ENCODE assay signal across 8 cellular contexts in the genomic region with DNA sequence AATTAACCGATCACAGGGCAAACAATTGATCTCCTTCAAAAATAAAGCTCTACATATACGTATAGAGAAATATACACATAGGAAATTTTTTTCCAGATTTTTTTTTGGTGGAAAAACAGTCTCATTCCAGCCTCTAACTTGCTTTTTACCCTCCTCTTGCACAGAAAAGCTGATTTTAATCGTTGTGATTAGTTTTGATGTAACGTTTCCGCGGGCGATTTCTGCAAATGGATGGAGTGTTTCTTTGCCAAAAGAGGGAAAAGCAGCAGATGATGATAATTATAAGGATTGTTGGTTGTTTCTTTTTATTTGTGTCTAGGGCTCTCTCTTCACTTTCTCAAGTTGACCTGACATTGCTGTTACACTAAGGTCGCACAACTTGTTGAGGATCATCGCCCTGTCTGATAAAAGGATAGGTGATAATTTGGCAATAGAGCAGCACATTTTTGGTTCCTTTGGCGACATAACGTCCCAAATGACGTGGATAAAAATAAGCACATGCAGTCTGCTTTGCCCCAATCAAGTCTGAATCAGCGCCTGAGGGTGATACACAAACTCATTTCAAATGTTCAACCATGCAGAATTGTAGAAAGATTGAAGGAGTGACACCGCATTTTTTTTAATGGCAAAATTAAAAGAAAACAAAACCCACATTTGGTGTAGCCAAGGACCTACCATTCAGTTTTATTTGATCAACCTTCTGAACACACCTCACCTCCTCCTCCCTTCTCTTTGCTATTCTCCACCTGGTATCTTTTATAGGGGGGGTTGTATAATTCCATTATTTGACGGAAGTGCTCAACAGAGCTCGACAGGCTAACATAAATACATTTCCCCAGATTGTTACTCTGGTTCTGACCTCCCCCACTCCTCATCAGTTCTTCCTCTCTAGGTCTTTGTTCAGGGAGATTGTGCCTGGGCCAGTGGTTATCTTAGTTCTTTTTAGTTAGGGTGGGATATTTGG.
DNase-seq lines count a peak whose midpoint lies in the region; ATAC-seq, FAIRE-seq and TF ChIP-seq lines count a peak whose summit lies in the region.

No MANE protein-coding gene starts in this region.

- H3K27me3 Mint-ChIP-seq in activated B cell treated with CpG ODN at 0.5 μM for 24 hours = peaks cover 58% of the 10 kb centered on the region

- no peak overlapping the region for H3K27ac ChIP-seq in keratinocyte (ENCODE audit: control insufficient read depth, insufficient read depth, low read length)
- H3K27ac ChIP-seq in subcutaneous abdominal adipose tissue (ENCODE audit: low read depth, low read length) = no peak overlapping the region

- no peaks in the 10 kb centered on the region for H3K36me3 Mint-ChIP-seq in activated B cell treated with CpG ODN at 0.5 μM for 24 hours (ENCODE audit: low read depth)

- H3K9ac ChIP-seq in keratinocyte (ENCODE audit: control insufficient read depth, extremely low read depth, insufficient read depth, low read length) (no peak overlapping the region), subcutaneous abdominal adipose tissue (ENCODE audit: low read length in 5 of 5) (peak overlapping the region in 3 of 5 donors; percentile 72 to 85 (median 74))

- H3K27ac Mint-ChIP-seq in activated B cell treated with CpG ODN at 0.5 μM for 24 hours = no peak overlapping the region

- H3K4me1 ChIP-seq in keratinocyte (ENCODE audit: control insufficient read depth, extremely low read depth, insufficient read depth, low read length) = peaks cover 21% of the 10 kb centered on the region
- peaks cover 0 to 21% (median 17%) of the 10 kb centered on the region in 5 donors for H3K4me1 ChIP-seq in subcutaneous abdominal adipose tissue (ENCODE audit: control insufficient read depth in 5 of 5, insufficient read depth in 5 of 5, low read length in 5 of 5)

- intact Hi-C loops in activated B cell treated with CpG ODN at 0.5 μM for 24 hours (cut with micrococcal nuclease) = no loop called here

- POLR2A ChIA-PET in activated B cell treated with CpG ODN at 0.5 μM for 24 hours (lab: Charles Lee) = no interaction called here

- H2AFZ ChIP-seq in keratinocyte (ENCODE audit: control insufficient read depth, low read length) = peak overlapping the region; percentile 94

- peak overlapping the region; percentile 79 for H3K4me2 ChIP-seq in keratinocyte (ENCODE audit: control insufficient read depth, extremely low read depth, insufficient read depth, low read depth, low read length)

- no peak for FAIRE-seq in keratinocyte (lab: Jason Lieb, UNC)

- H4K20me1 ChIP-seq in keratinocyte (ENCODE audit: control insufficient read depth, extremely low read depth, insufficient read depth, low read length) = peaks cover 4% of the 10 kb centered on the region

- CTCF ChIA-PET in activated B cell treated with CpG ODN at 0.5 μM for 24 hours (lab: Charles Lee) = no interaction called here

- TF ChIP-seq CTCF in activated B cell treated with CpG ODN at 0.5 μM for 24 hours (IDR thresholded peaks at IDR 0.05) (no peak), keratinocyte (optimal IDR thresholded peaks at IDR 0.05 in 1 of 3, IDR thresholded peaks at IDR 0.05 in 1 of 3, conservative IDR thresholded peaks at IDR 0.05 in 1 of 3; ENCODE audit: extremely low read depth in 1 of 3, insufficient read depth in 2 of 3, low read length in 3 of 3) (no peak)

- H3K9me3 ChIP-seq in keratinocyte (ENCODE audit: control insufficient read depth, low read depth, low read length) = no peaks in the 10 kb centered on the region
- H3K9me3 ChIP-seq in subcutaneous abdominal adipose tissue (ENCODE audit: control insufficient read depth in 5 of 5, low read length in 5 of 5) = no peaks in the 10 kb centered on the region

- no peaks in the 10 kb centered on the region for H3K79me2 ChIP-seq in keratinocyte (ENCODE audit: control insufficient read depth, insufficient read depth, low read length)

- H3K4me3 Mint-ChIP-seq in activated B cell treated with CpG ODN at 0.5 μM for 24 hours = peak overlapping the region; percentile 80

- no peaks in the 10 kb centered on the region for H3K9me1 ChIP-seq in keratinocyte (ENCODE audit: control insufficient read depth, extremely low read depth, insufficient read depth, low read length)

- DNase-seq in NCI-H2171 treated with DMSO at 0.1 percent for 48 hours (lab: John Stamatoyannopoulos, UW) (peak; percentile 41), NCI-H2171 (lab: John Stamatoyannopoulos, UW) (no peak), activated B cell treated with CpG ODN at 0.5 μM for 24 hours (no peak), keratinocyte (ENCODE audit: low read depth, low spot score) (no peak), NCI-H1436 (lab: John Stamatoyannopoulos, UW) (no peak)

- H3K4me1 Mint-ChIP-seq in activated B cell treated with CpG ODN at 0.5 μM for 24 hours = peaks cover 14% of the 10 kb centered on the region

- no peaks in the 10 kb centered on the region for H3K9me3 Mint-ChIP-seq in activated B cell treated with CpG ODN at 0.5 μM for 24 hours

- dilution Hi-C loops in keratinocyte (cut with MboI; ENCODE audit: extremely low pct_ligation_motif_present, low sequenced_read_pairs) = no loop called here

- peaks cover 40% of the 10 kb centered on the region for H3K27me3 ChIP-seq in keratinocyte (ENCODE audit: control insufficient read depth, extremely low read depth, insufficient read depth, low read length)
- H3K27me3 ChIP-seq in subcutaneous abdominal adipose tissue (ENCODE audit: control insufficient read depth in 5 of 5, insufficient read depth in 4 of 5, low read length in 5 of 5) = peaks cover 0 to 7% (median 2%) of the 10 kb centered on the region in 5 donors

- H3K4me3 ChIP-seq in keratinocyte (ENCODE audit: control insufficient read depth in 2 of 3, extremely low read depth in 1 of 3, insufficient read depth in 2 of 3, low read depth in 1 of 3, low read length in 3 of 3) (peak overlapping the region; percentile 44 to 82 (median 68)), subcutaneous abdominal adipose tissue (ENCODE audit: low read depth in 1 of 5, low read length in 5 of 5) (peak overlapping the region; percentile 65 to 89 (median 81))

- ATAC-seq in activated B cell treated with CpG ODN at 0.5 μM for 24 hours (ENCODE audit: low read depth) (no peak), GM21529 (IDR thresholded peaks at IDR 0.05; ENCODE audit: unreplicated experiment) (no peak), HG02571 (IDR thresholded peaks at IDR 0.05; ENCODE audit: unreplicated experiment) (no peak)

- no peaks in the 10 kb centered on the region for H3K36me3 ChIP-seq in keratinocyte (ENCODE audit: control insufficient read depth in 2 of 2, extremely low read depth in 1 of 2, insufficient read depth in 2 of 2, low read length in 2 of 2)
- no peaks in the 10 kb centered on the region for H3K36me3 ChIP-seq in subcutaneous abdominal adipose tissue (ENCODE audit: control insufficient read depth in 5 of 5, insufficient read depth in 5 of 5, low read length in 5 of 5)
